9 cellular contexts compared by ENCODE assay signal in genomic region chr16:29825145-29826044, GRCh38. TPM values are rescaled to one million over a fixed set of nuclear protein-coding genes. Genes with fewer than 3 reads are reported as not detected.
DNase-seq lines count a peak whose midpoint lies in the region; ATAC-seq and TF ChIP-seq lines count a peak whose summit lies in the region.
"Had no signal": no experiment of that assay in that cellular context is flagged by ENCODE, and none has a peak within 500 bp of the region (broad histone marks: within the 10 kb centered on the region; RNA-seq: fewer than 3 reads in every experiment).

No MANE protein-coding gene starts in this region.

- H3K27ac Mint-ChIP-seq in activated CD8-positive, alpha-beta T cell treated with anti-CD3 and anti-CD28 coated beads for 36 hours = peak overlapping the region; percentile 87

- H3K27me3 Mint-ChIP-seq in activated CD8-positive, alpha-beta T cell treated with anti-CD3 and anti-CD28 coated beads for 36 hours = no peaks in the 10 kb centered on the region

- peak overlapping the region; percentile 22 for H3K4me3 Mint-ChIP-seq in activated CD8-positive, alpha-beta T cell treated with anti-CD3 and anti-CD28 coated beads for 36 hours

- intact Hi-C loops in activated CD8-positive, alpha-beta T cell treated with anti-CD3 and anti-CD28 coated beads for 36 hours (cut with micrococcal nuclease) = no loop called here
- intact Hi-C loops in esophagus squamous epithelium (cut with DNase I) = no loop called here

- WGBS in esophagus squamous epithelium, 2 donors = 32 to 47% methylated on average over 7 to 10 of the region's 10 CpGs

- POLR2A ChIA-PET in activated CD8-positive, alpha-beta T cell treated with anti-CD3 and anti-CD28 coated beads for 36 hours (lab: Charles Lee) = interaction anchor here (0.6 to 13.9 kb wide), 7 partner anchors 9 to 101 kb away, joined by 3 to 167 read pairs (median 7); partner anchors contain the start of genes KIF22, MAZ, PAGR1 and PRRT2

- TF ChIP-seq POLR2A in esophagus squamous epithelium (IDR thresholded peaks at IDR 0.05) = no peak

- H3K4me3 ChIP-seq in ACC112 (ENCODE audit: low read depth, low read length) (peak overlapping the region; percentile 54), esophagus squamous epithelium (peak overlapping the region in 1 of 4 donors; percentile 43)

- TF ChIP-seq CTCF in activated CD8-positive, alpha-beta T cell treated with anti-CD3 and anti-CD28 coated beads for 36 hours (IDR thresholded peaks at IDR 0.05) = no peak
- TF ChIP-seq CTCF in esophagus squamous epithelium (IDR thresholded peaks at IDR 0.05) = no peak

- H3K27me3 ChIP-seq in ACC112 (ENCODE audit: insufficient read depth, low read length) = no peaks in the 10 kb centered on the region
- no peaks in the 10 kb centered on the region for H3K27me3 ChIP-seq in esophagus squamous epithelium

- H3K36me3 ChIP-seq in ACC112 (ENCODE audit: insufficient read depth, low read length) = no peaks in the 10 kb centered on the region
- peaks cover 0 to 10% (median 8%) of the 10 kb centered on the region in 3 donors for H3K36me3 ChIP-seq in esophagus squamous epithelium

- H3K9me3 ChIP-seq in esophagus squamous epithelium = no peaks in the 10 kb centered on the region

- H3K27ac ChIP-seq in ACC112 (ENCODE audit: low read depth, low read length) = peak overlapping the region; percentile 74
- peak overlapping the region; percentile 54 to 89 (median 80) for H3K27ac ChIP-seq in esophagus squamous epithelium

- ATAC-seq in activated CD8-positive, alpha-beta T cell treated with anti-CD3 and anti-CD28 coated beads for 36 hours = peak; percentile 60
- ATAC-seq in HG02759 (IDR thresholded peaks at IDR 0.05; ENCODE audit: unreplicated experiment) (no peak), GM18907 (IDR thresholded peaks at IDR 0.05; ENCODE audit: unreplicated experiment) (no peak)

- peaks cover 84% of the 10 kb centered on the region for H3K79me2 ChIP-seq in ACC112 (ENCODE audit: control insufficient read depth, insufficient read depth, low read length, unreplicated experiment)

- peak; percentile 89 for DNase-seq in HS-5 (ENCODE audit: low read depth)
- DNase-seq in activated CD8-positive, alpha-beta T cell treated with anti-CD3 and anti-CD28 coated beads for 36 hours = peak; percentile 76
- no peak for DNase-seq in esophagus squamous epithelium (lab: John Stamatoyannopoulos, UW)
- DNase-seq in occipital lobe (lab: John Stamatoyannopoulos, UW) = peak; percentile 52
- no peak for DNase-seq in NCI-H187 (lab: John Stamatoyannopoulos, UW)

- H3K9me3 Mint-ChIP-seq in activated CD8-positive, alpha-beta T cell treated with anti-CD3 and anti-CD28 coated beads for 36 hours = no peaks in the 10 kb centered on the region

- peaks cover 75% of the 10 kb centered on the region for H3K4me1 Mint-ChIP-seq in activated CD8-positive, alpha-beta T cell treated with anti-CD3 and anti-CD28 coated beads for 36 hours (ENCODE audit: low read depth)

- no peak overlapping the region for H2AFZ ChIP-seq in ACC112 (ENCODE audit: low read length, unreplicated experiment)

- peaks cover 2% of the 10 kb centered on the region for H3K36me3 Mint-ChIP-seq in activated CD8-positive, alpha-beta T cell treated with anti-CD3 and anti-CD28 coated beads for 36 hours (ENCODE audit: low read depth)

- CTCF ChIA-PET in activated CD8-positive, alpha-beta T cell treated with anti-CD3 and anti-CD28 coated beads for 36 hours (lab: Charles Lee) = interaction anchor here (1.3 to 6.6 kb wide), 7 partner anchors 9 to 148 kb away, joined by 3 to 40 read pairs (median 13); partner anchors contain the start of genes PAGR1 and TAOK2

- peaks cover 55% of the 10 kb centered on the region for H3K4me1 ChIP-seq in ACC112 (ENCODE audit: control insufficient read depth, insufficient read depth, low read length, unreplicated experiment)
- H3K4me1 ChIP-seq in esophagus squamous epithelium = peaks cover 55 to 95% (median 57%) of the 10 kb centered on the region in 3 donors

RNA-seq across cellular contexts. Expression of gene MVP, which starts 5.1 kb away (rescaled TPM):
- 10 to 100 TPM; 32.5 to 33.2 TPM for total RNA-seq in activated CD8-positive, alpha-beta T cell treated with anti-CD3 and anti-CD28 coated beads for 36 hours
- 100 to 1,000 TPM in 2 of 4 donors, 10 to 100 TPM in 2; 54.0 to 133 (median 97.6) TPM for total RNA-seq in esophagus squamous epithelium
- 6.1 TPM for total RNA-seq in occipital lobe

RNA-seq across cellular contexts. Expression of gene PAGR1, which starts 9.4 kb away (rescaled TPM):
- 10 to 100 TPM; 26.8 to 29.0 TPM for total RNA-seq in activated CD8-positive, alpha-beta T cell treated with anti-CD3 and anti-CD28 coated beads for 36 hours
- 10 to 100 TPM; 25.4 to 37.6 (median 32.8) TPM for total RNA-seq in esophagus squamous epithelium
- total RNA-seq in occipital lobe = 10.8 TPM

RNA-seq across cellular contexts. Expression of gene PRRT2, which starts 13.4 kb away (rescaled TPM):
- 1 to 10 TPM; 1.5 to 2.0 TPM for total RNA-seq in activated CD8-positive, alpha-beta T cell treated with anti-CD3 and anti-CD28 coated beads for 36 hours
- total RNA-seq in esophagus squamous epithelium (1 to 10 TPM in 1 of 4 donors, under 1 TPM in 2, not detected in 1; 0.40 to 1.9 (median 0.53) TPM), occipital lobe (20.6 TPM)
- total RNA-seq: dermis microvascular lymphatic vessel endothelial cell had no signal

RNA-seq across cellular contexts. Expression of gene MAZ, which starts 19.1 kb away (rescaled TPM):
- 100 to 1,000 TPM; 380 to 382 TPM for total RNA-seq in activated CD8-positive, alpha-beta T cell treated with anti-CD3 and anti-CD28 coated beads for 36 hours
- total RNA-seq in esophagus squamous epithelium = 10 to 100 TPM; 87.0 to 99.0 (median 97.3) TPM
- 271 TPM for total RNA-seq in occipital lobe

RNA-seq across cellular contexts. Expression of gene KIF22, which starts 34.8 kb away (rescaled TPM):
- 100 to 1,000 TPM; 160 to 165 TPM for total RNA-seq in activated CD8-positive, alpha-beta T cell treated with anti-CD3 and anti-CD28 coated beads for 36 hours
- total RNA-seq in esophagus squamous epithelium (10 to 100 TPM; 31.0 to 46.3 (median 37.6) TPM), occipital lobe (35.7 TPM)

Comparison
In these comparisons a context has a peak if more than half of its experiments do, and no peak if none do; other contexts are left out.
1. DNase-seq: peak in HS-5 (single experiment), activated CD8-positive, alpha-beta T cell treated with anti-CD3 and anti-CD28 coated beads for 36 hours (single experiment) and occipital lobe (single experiment); none in esophagus squamous epithelium (single experiment) and NCI-H187 (0 of 2).